Comparison of ENCODE assay signal across 24 cellular contexts in the genomic region with DNA sequence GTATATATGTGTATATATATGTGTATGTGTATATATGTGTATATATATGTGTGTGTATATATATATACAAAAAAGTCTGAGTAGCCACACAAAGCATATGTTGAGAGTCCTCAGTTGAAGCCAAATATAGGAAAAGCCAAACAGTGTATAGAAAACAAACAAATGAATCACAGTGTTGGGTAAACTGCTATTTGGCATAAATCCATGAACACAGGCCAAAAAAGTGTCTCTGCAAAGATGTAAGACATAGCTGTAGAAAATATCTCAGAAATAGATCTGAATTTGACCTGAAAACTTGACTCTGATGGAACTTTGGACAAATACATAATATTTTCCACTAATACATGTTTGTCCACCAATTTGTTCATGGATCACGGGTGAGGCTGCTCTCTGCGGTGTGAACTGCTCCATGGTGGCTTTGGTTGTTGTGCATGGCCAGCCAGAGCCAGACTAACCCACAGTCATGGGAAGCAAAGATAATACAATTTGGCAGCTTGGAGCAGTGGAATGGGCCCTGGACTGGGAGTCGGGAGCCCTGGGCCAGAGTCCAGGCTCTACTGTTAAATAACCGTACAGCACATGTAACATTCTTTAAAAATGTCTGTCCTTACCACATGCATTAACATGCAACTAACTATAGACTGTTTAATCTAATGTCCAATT.
DNase-seq lines count a peak whose midpoint lies in the region; ATAC-seq and TF ChIP-seq lines count a peak whose summit lies in the region.
"Had no signal": no experiment of that assay in that cellular context is flagged by ENCODE, and none has a peak within 500 bp of the region (broad histone marks: within the 10 kb centered on the region; RNA-seq: fewer than 3 reads in every experiment).

No MANE protein-coding gene starts in this region.

- H2BK120ac ChIP-seq in IMR-90 (ENCODE audit: low read depth, low read length): no peak overlapping the region

- H3K4me1 ChIP-seq in IMR-90 (ENCODE audit: control insufficient read depth, insufficient read depth, low read length) (peaks cover 6% of the 10 kb centered on the region), PC-3 (ENCODE audit: insufficient read depth, low read length) (peaks cover 4% of the 10 kb centered on the region), psoas muscle (no peaks in the 10 kb centered on the region)
- H3K4me1 ChIP-seq: Peyer's patch had no signal

- H3K4me3 Mint-ChIP-seq in mesothelial cell of epicardium: no peak overlapping the region
- H3K4me3 Mint-ChIP-seq: CD4-positive, alpha-beta T cell; immature natural killer cell had no signal

- POLR2A ChIA-PET in IMR-90 (lab: Charles Lee; ENCODE audit: unreplicated experiment): no interaction called here
- POLR2A ChIA-PET in PC-3 (lab: Charles Lee; ENCODE audit: unreplicated experiment): no interaction called here

- H4K8ac ChIP-seq in IMR-90 (ENCODE audit: low read depth in 2 of 2, low read length in 2 of 2): no peak overlapping the region

- no peak overlapping the region for H2BK15ac ChIP-seq in IMR-90 (ENCODE audit: low read depth, low read length)

- no peak overlapping the region for H3K56ac ChIP-seq in IMR-90 (ENCODE audit: extremely low read depth, insufficient read depth, low read length)

- BruUV-seq in IMR-90 (replicated peaks; lab: Mats Ljungman, UMichigan) (no TSS peak), PC-3 (replicated peaks; lab: Mats Ljungman, UMichigan) (no TSS peak)

- no peaks in the 10 kb centered on the region for H3K36me3 Mint-ChIP-seq in mesothelial cell of epicardium

- H3K9me3 ChIP-seq in IMR-90 (ENCODE audit: control insufficient read depth, insufficient read depth, low read length) (no peaks in the 10 kb centered on the region), PC-3 (ENCODE audit: low read length) (no peaks in the 10 kb centered on the region), psoas muscle (no peaks in the 10 kb centered on the region)
- H3K9me3 ChIP-seq: Peyer's patch, tibial artery had no signal

- TF ChIP-seq CTCF in IMR-90 (conservative IDR thresholded peaks at IDR 0.05; ENCODE audit: low read depth, low read length): no peak
- no peak for TF ChIP-seq CTCF in PC-3 (conservative IDR thresholded peaks at IDR 0.05; ENCODE audit: low read depth, low read length)
- no peak for TF ChIP-seq CTCF in choroid plexus epithelial cell (conservative IDR thresholded peaks at IDR 0.05; ENCODE audit: low read depth, low read length)
- TF ChIP-seq CTCF in mesothelial cell of epicardium (IDR thresholded peaks at IDR 0.05; ENCODE audit: unreplicated experiment): no peak
- no peak for TF ChIP-seq CTCF in psoas muscle (IDR thresholded peaks at IDR 0.05)

- H3K27me3 ChIP-seq in IMR-90 (ENCODE audit: control insufficient read depth, insufficient read depth, low read length) (no peaks in the 10 kb centered on the region), PC-3 (ENCODE audit: low read length) (no peaks in the 10 kb centered on the region), psoas muscle (ENCODE audit: insufficient read depth in 3 of 3, low read length in 2 of 3) (no peaks in the 10 kb centered on the region)
- H3K27me3 ChIP-seq: foreskin keratinocyte, hepatocyte, Peyer's patch, tibial artery had no signal

- H3K4me2 ChIP-seq in IMR-90 (ENCODE audit: low read depth, low read length): no peak overlapping the region
- no peak overlapping the region for H3K4me2 ChIP-seq in PC-3 (ENCODE audit: low read length)
- H3K4me2 ChIP-seq: hepatocyte had no signal

- H4K5ac ChIP-seq in IMR-90 (ENCODE audit: low read depth, low read length): no peak overlapping the region

- H3K27me3 Mint-ChIP-seq in mesothelial cell of epicardium (ENCODE audit: low read depth): no peaks in the 10 kb centered on the region
- H3K27me3 Mint-ChIP-seq: CD4-positive, alpha-beta T cell had no signal

- H2AK5ac ChIP-seq in IMR-90 (ENCODE audit: low read depth, low read length): no peak overlapping the region

- H3K9me1 ChIP-seq in IMR-90 (ENCODE audit: insufficient read depth, low read length): peaks cover under 1% of the 10 kb centered on the region; the same call in 1 of the 2 replicates

- H3K4me3 ChIP-seq in IMR-90 (ENCODE audit: insufficient read depth, low read depth, low read length) (no peak overlapping the region), PC-3 (ENCODE audit: low read length) (no peak overlapping the region), choroid plexus epithelial cell (ENCODE audit: low read depth, low read length) (no peak overlapping the region), psoas muscle (no peak overlapping the region)
- H3K4me3 ChIP-seq: hepatocyte, lung, Peyer's patch, tibial artery had no signal

- dilution Hi-C loops in IMR-90 (cut with HindIII; ENCODE audit: low sequenced_read_pairs, unreplicated experiment): no loop called here

- TF ChIP-seq POLR2A in IMR-90 (IDR thresholded peaks at IDR 0.05; ENCODE audit: low read depth, low read length): no peak

- H4K20me1 ChIP-seq in IMR-90 (ENCODE audit: insufficient read depth, low read length): no peaks in the 10 kb centered on the region
- no peaks in the 10 kb centered on the region for H4K20me1 ChIP-seq in PC-3 (ENCODE audit: low read length)

- no peak overlapping the region for H3K23ac ChIP-seq in IMR-90 (ENCODE audit: low read depth, low read length)

- no peaks in the 10 kb centered on the region for H3K9me3 Mint-ChIP-seq in mesothelial cell of epicardium
- H3K9me3 Mint-ChIP-seq: CD4-positive, alpha-beta T cell; immature natural killer cell had no signal

- H3K79me2 ChIP-seq in PC-3 (ENCODE audit: low read length): no peaks in the 10 kb centered on the region
- H3K79me2 ChIP-seq: hepatocyte had no signal

- H3K14ac ChIP-seq in IMR-90 (replicated peaks; ENCODE audit: low read depth, low read length): no peak overlapping the region

- no peak overlapping the region for H2BK20ac ChIP-seq in IMR-90 (ENCODE audit: low read depth, low read length)

- no peaks in the 10 kb centered on the region; a peak in 1 of 4 replicates for H3K79me1 ChIP-seq in IMR-90 (ENCODE audit: low read depth in 1 of 2, low read length in 2 of 2)

- no peak for TF ChIP-seq RAD21 in IMR-90 (IDR thresholded peaks at IDR 0.05; ENCODE audit: low read length)

- intact Hi-C loops in IMR-90 (cut with micrococcal nuclease): no loop called here
- intact Hi-C loops in PC-3 (cut with micrococcal nuclease): no loop called here
- intact Hi-C loops in psoas muscle (cut with DNase I): no loop called here
- intact Hi-C loops in posterior vena cava (cut with DNase I): no loop called here

- ATAC-seq in IMR-90 (ENCODE audit: low read depth) (no peak), PC-3 (no peak), psoas muscle (no peak), HG02798 (IDR thresholded peaks at IDR 0.05; ENCODE audit: poor library complexity, unreplicated experiment) (no peak), GM21526 (IDR thresholded peaks at IDR 0.05; ENCODE audit: low FRiP score, unreplicated experiment) (no peak)
- ATAC-seq: foreskin keratinocyte; stimulated activated naive CD8-positive, alpha-beta T cell treated with anti-CD3 and anti-CD28 coated beads, Interleukin-15, Interleukin-2, amounts not matched to agents 100 U/mL and 50 U/mL, for 24 hours had no signal

- peak overlapping the region; percentile 57 for H3K27ac Mint-ChIP-seq in mesothelial cell of epicardium
- H3K27ac Mint-ChIP-seq: CD4-positive, alpha-beta T cell; immature natural killer cell had no signal

- peak overlapping the region; percentile 39 for H2AFZ ChIP-seq in IMR-90 (replicated peaks; ENCODE audit: low read length, poor library complexity)
- H2AFZ ChIP-seq in PC-3 (ENCODE audit: low read length): no peak overlapping the region
- H2AFZ ChIP-seq: hepatocyte had no signal

- H3K27ac ChIP-seq in IMR-90 (ENCODE audit: insufficient read depth, low read length): no peak overlapping the region
- no peak overlapping the region for H3K27ac ChIP-seq in PC-3 (ENCODE audit: low read length)
- no peak overlapping the region for H3K27ac ChIP-seq in psoas muscle
- H3K27ac ChIP-seq: epithelial cell of prostate, foreskin keratinocyte, hepatocyte, Peyer's patch, WERI-Rb-1 had no signal

- CTCF ChIA-PET in IMR-90 (lab: Yijun Ruan, JAX) (interaction anchor here (0.7 to 1.4 kb wide), 2 partner anchors 116 to 125 kb away, joined by 4 to 5 read pairs; no protein-coding TSS in a partner anchor), PC-3 (lab: Charles Lee) (no interaction called here)

- H4K91ac ChIP-seq in IMR-90 (ENCODE audit: insufficient read depth, low read depth, low read length): no peak overlapping the region

- H3K4me1 Mint-ChIP-seq in mesothelial cell of epicardium: peaks cover 5% of the 10 kb centered on the region
- H3K4me1 Mint-ChIP-seq: immature natural killer cell had no signal

- H2BK5ac ChIP-seq in IMR-90 (ENCODE audit: low read depth, low read length, poor library complexity, severe bottlenecking): no peak overlapping the region

- H3K9me2 ChIP-seq in PC-3 (replicated peaks; ENCODE audit: low read length): no peaks in the 10 kb centered on the region

- in situ Hi-C loops in IMR-90 (cut with MboI; ENCODE audit: low sequenced_read_pairs): no loop called here

- no peaks in the 10 kb centered on the region for H3F3A ChIP-seq in PC-3 (ENCODE audit: low read length, unreplicated experiment)

- no peak overlapping the region for H3K4ac ChIP-seq in IMR-90 (ENCODE audit: low read depth, low read length)

- WGBS in IMR-90 (ENCODE audit: extremely low coverage in 2 of 2, insufficient read length in 1 of 2), 2 experiments: 67% methylated on average over 1 of the region's 4 CpGs; no CpG with 5 or more reads in 1 of the 2 experiments
- 63 to 73% (median 66%) methylated on average over 4 of the region's 4 CpGs for WGBS in psoas muscle, 3 donors

- DNase-seq in IMR-90 (no peak), PC-3 (peak; percentile 55), choroid plexus epithelial cell (ENCODE audit: low read depth) (peak; percentile 54), mesothelial cell of epicardium (ENCODE audit: low spot score in 2 of 2, unreplicated experiment in 2 of 2) (no peak), psoas muscle (no peak), posterior vena cava (ENCODE audit: low spot score) (no peak)
- DNase-seq: activated CD8-positive, alpha-beta memory T cell treated with anti-CD3 and anti-CD28 coated beads, Interleukin-2, amount 50 U/mL, for 48 hours; CD4-positive, alpha-beta T cell; DMS153; foreskin keratinocyte; GF-D8; H7; immature natural killer cell; MM.1S; Peyer's patch; stimulated activated CD4-positive, alpha-beta T cell treated with anti-CD3 and anti-CD28 coated beads, Interleukin-4, amount 100 ng/mL, for 24 hours; stimulated activated naive CD8-positive, alpha-beta T cell treated with anti-CD3 and anti-CD28 coated beads, Interleukin-15, Interleukin-2, amounts not matched to agents 100 U/mL and 50 U/mL, for 24 hours; tibial artery; WERI-Rb-1 had no signal

- H3K9ac ChIP-seq in IMR-90 (ENCODE audit: low read depth, low read length) (no peak overlapping the region), PC-3 (ENCODE audit: low read length) (no peak overlapping the region)

- H3K36me3 ChIP-seq in IMR-90 (ENCODE audit: control insufficient read depth, insufficient read depth, low read length): no peaks in the 10 kb centered on the region
- H3K36me3 ChIP-seq in PC-3 (ENCODE audit: low read depth, low read length): no peaks in the 10 kb centered on the region
- no peaks in the 10 kb centered on the region for H3K36me3 ChIP-seq in psoas muscle (ENCODE audit: insufficient read depth in 1 of 2, low read depth in 1 of 2)
- H3K36me3 ChIP-seq: Peyer's patch, tibial artery, WERI-Rb-1 had no signal

- no peak overlapping the region for H3K18ac ChIP-seq in IMR-90 (ENCODE audit: low read depth, low read length)

- H2AK9ac ChIP-seq in IMR-90 (replicated peaks; ENCODE audit: low read depth, low read length, poor library complexity): no peak overlapping the region

Comparison
In these comparisons a context has a peak if more than half of its experiments do, and no peak if none do; other contexts are left out.
1. DNase-seq: peak in PC-3 (single experiment) and choroid plexus epithelial cell (single experiment); none in IMR-90 (single experiment), mesothelial cell of epicardium (0 of 2), psoas muscle (0 of 2) and posterior vena cava (single experiment).